In genomic region chr5:96331681-96332361, GRCh38 we compare ENCODE assay signal across 1 cellular context.
A peak's percentile ranks its signal among the peaks of the same experiment; 100 is the strongest.
TF ChIP-seq lines count a peak whose summit lies in the region.

No MANE protein-coding gene starts in this region.

TF ChIP-seq in HepG2, 621 proteins besides CTCF, POLR2A, EP300 and RAD21 (continued from another document):
- TF ChIP-seq SOX13 (IDR thresholded peaks at IDR 0.05), result no peak
- TF ChIP-seq SOX13 (CRISPR knock-in tag; conservative IDR thresholded peaks at IDR 0.05 in 1 of 2, IDR thresholded peaks at IDR 0.05 in 1 of 2), result 0 out of 4 replicates have a peak, but pooled peaks of 1 of the 2 experiments have one; percentile 32
- TF ChIP-seq NRL (CRISPR knock-in tag; IDR thresholded peaks at IDR 0.05; ENCODE audit: borderline replicate concordance), result no peak
- TF ChIP-seq FOXP4 (CRISPR knock-in tag; IDR thresholded peaks at IDR 0.05), result peak; percentile 33
- peak; percentile 16; the same call in 1 of the 2 replicates for TF ChIP-seq HMG20A (CRISPR knock-in tag; IDR thresholded peaks at IDR 0.05; ENCODE audit: borderline replicate concordance)
- peak; percentile 43; the same call in 1 of the 2 replicates for TF ChIP-seq ZBTB7B (CRISPR knock-in tag; IDR thresholded peaks at IDR 0.05)
- no peak for TF ChIP-seq SOX6 (IDR thresholded peaks at IDR 0.05)
- peak; percentile 50 for TF ChIP-seq SOX6 (CRISPR knock-in tag; IDR thresholded peaks at IDR 0.05)
- TF ChIP-seq, protein P1, sequence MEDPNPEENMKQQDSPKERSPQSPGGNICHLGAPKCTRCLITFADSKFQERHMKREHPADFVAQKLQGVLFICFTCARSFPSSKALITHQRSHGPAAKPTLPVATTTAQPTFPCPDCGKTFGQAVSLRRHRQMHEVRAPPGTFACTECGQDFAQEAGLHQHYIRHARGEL (CRISPR knock-in tag; IDR thresholded peaks at IDR 0.05), result no peak
- peak; percentile 32; the same call in 1 of the 2 replicates for TF ChIP-seq ISL2 (CRISPR knock-in tag; IDR thresholded peaks at IDR 0.05)
- TF ChIP-seq ZKSCAN5 (CRISPR knock-in tag; IDR thresholded peaks at IDR 0.05), result no peak
- TF ChIP-seq ZMYM4 (CRISPR knock-in tag; IDR thresholded peaks at IDR 0.05), result peak; percentile 28; the same call in 1 of the 2 replicates
- 0 out of 2 replicates have a peak, but pooled peaks have one; percentile 20 for TF ChIP-seq POGK (CRISPR knock-in tag; conservative IDR thresholded peaks at IDR 0.05)
- TF ChIP-seq, protein P2, sequence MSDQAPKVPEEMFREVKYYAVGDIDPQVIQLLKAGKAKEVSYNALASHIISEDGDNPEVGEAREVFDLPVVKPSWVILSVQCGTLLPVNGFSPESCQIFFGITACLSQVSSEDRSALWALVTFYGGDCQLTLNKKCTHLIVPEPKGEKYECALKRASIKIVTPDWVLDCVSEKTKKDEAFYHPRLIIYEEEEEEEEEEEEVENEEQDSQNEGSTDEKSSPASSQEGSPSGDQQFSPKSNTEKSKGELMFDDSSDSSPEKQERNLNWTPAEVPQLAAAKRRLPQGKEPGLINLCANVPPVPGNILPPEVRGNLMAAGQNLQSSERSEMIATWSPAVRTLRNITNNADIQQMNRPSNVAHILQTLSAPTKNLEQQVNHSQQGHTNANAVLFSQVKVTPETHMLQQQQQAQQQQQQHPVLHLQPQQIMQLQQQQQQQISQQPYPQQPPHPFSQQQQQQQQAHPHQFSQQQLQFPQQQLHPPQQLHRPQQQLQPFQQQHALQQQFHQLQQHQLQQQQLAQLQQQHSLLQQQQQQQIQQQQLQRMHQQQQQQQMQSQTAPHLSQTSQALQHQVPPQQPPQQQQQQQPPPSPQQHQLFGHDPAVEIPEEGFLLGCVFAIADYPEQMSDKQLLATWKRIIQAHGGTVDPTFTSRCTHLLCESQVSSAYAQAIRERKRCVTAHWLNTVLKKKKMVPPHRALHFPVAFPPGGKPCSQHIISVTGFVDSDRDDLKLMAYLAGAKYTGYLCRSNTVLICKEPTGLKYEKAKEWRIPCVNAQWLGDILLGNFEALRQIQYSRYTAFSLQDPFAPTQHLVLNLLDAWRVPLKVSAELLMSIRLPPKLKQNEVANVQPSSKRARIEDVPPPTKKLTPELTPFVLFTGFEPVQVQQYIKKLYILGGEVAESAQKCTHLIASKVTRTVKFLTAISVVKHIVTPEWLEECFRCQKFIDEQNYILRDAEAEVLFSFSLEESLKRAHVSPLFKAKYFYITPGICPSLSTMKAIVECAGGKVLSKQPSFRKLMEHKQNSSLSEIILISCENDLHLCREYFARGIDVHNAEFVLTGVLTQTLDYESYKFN (CRISPR knock-in tag; conservative IDR thresholded peaks at IDR 0.05), result peak; percentile 56
- TF ChIP-seq FOXA3 (CRISPR knock-in tag; IDR thresholded peaks at IDR 0.05), result 0 out of 2 replicates have a peak, but pooled peaks have one; percentile 22
- TF ChIP-seq ARID5B (CRISPR knock-in tag; IDR thresholded peaks at IDR 0.05), result peak; percentile 31; the same call in 1 of the 2 replicates
- TF ChIP-seq TCF7 (IDR thresholded peaks at IDR 0.05; ENCODE audit: low read depth), result 0 out of 2 replicates have a peak, but pooled peaks have one; percentile 12
- 0 out of 2 replicates have a peak, but pooled peaks have one; percentile 8 for TF ChIP-seq NCOA2 (CRISPR knock-in tag; IDR thresholded peaks at IDR 0.05)
- TF ChIP-seq HOXA7 (CRISPR knock-in tag; IDR thresholded peaks at IDR 0.05), result no peak
- peak; percentile 37; the same call in 1 of the 2 replicates for TF ChIP-seq AHDC1 (CRISPR knock-in tag; IDR thresholded peaks at IDR 0.05; ENCODE audit: borderline replicate concordance)
- no peak for TF ChIP-seq ZNF619 (CRISPR knock-in tag; IDR thresholded peaks at IDR 0.05)
